14 cellular contexts compared by ENCODE assay signal in genomic region chr6:132872923-132873322, GRCh38. TPM values are rescaled to one million over a fixed set of nuclear protein-coding genes. Genes with fewer than 3 reads are reported as not detected.
A peak's percentile ranks its signal among the peaks of the same experiment; 100 is the strongest.
DNase-seq lines count a peak whose midpoint lies in the region; ATAC-seq and TF ChIP-seq lines count a peak whose summit lies in the region.
"Had no signal": no experiment of that assay in that cellular context is flagged by ENCODE, and none has a peak within 500 bp of the region (broad histone marks: within the 10 kb centered on the region; RNA-seq: fewer than 3 reads in every experiment).

No MANE protein-coding gene starts in this region.

- no peaks in the 10 kb centered on the region for H3K27me3 ChIP-seq in left ventricle myocardium inferior (ENCODE audit: low read depth)
- H3K27me3 ChIP-seq: upper lobe of right lung had no signal

- intact Hi-C loops in left ventricle myocardium inferior (cut with micrococcal nuclease): no loop called here

- in situ Hi-C loops in KBM-7 (cut with MboI; ENCODE audit: low pct_unique_long_range_greater_than_20kb, low sequenced_read_pairs): no loop called here

- H3K27me3 Mint-ChIP-seq in activated naive CD8-positive, alpha-beta T cell treated with anti-CD3 and anti-CD28 coated beads, Interleukin-2, amount 50 U/mL, for 24 hours: peaks cover 22% of the 10 kb centered on the region
- peaks cover 32% of the 10 kb centered on the region for H3K27me3 Mint-ChIP-seq in activated naive CD8-positive, alpha-beta T cell treated with anti-CD3 and anti-CD28 coated beads for 36 hours
- peaks cover 28% of the 10 kb centered on the region for H3K27me3 Mint-ChIP-seq in stimulated activated naive CD8-positive, alpha-beta T cell treated with anti-CD3 and anti-CD28 coated beads, Interleukin-15, amount 100 ng/mL, for 72 hours

- no peak overlapping the region for H3K4me3 Mint-ChIP-seq in activated naive CD8-positive, alpha-beta T cell treated with anti-CD3 and anti-CD28 coated beads, Interleukin-2, amount 50 U/mL, for 24 hours
- H3K4me3 Mint-ChIP-seq in activated naive CD8-positive, alpha-beta T cell treated with anti-CD3 and anti-CD28 coated beads for 36 hours: no peak overlapping the region
- no peak overlapping the region for H3K4me3 Mint-ChIP-seq in stimulated activated naive CD8-positive, alpha-beta T cell treated with anti-CD3 and anti-CD28 coated beads, Interleukin-15, amount 100 ng/mL, for 72 hours
- H3K4me3 Mint-ChIP-seq: activated T-helper 1 cell treated with anti-CD3 and anti-CD28 coated beads, Interleukin-12 subunit alpha, Interleukin-12 subunit beta, Interleukin-2, Interleukin-4 antibody, amounts not matched to agents 30 ng/mL and 10 ng/mL and 1 ng/mL, durations not matched to agents 14 hours and 24 hours and 36 hours had no signal

- DNase-seq in activated naive CD8-positive, alpha-beta T cell treated with anti-CD3 and anti-CD28 coated beads, Interleukin-2, amount 50 U/mL, for 24 hours: no peak
- DNase-seq in activated naive CD8-positive, alpha-beta T cell treated with anti-CD3 and anti-CD28 coated beads for 36 hours: no peak
- DNase-seq in stimulated activated naive CD8-positive, alpha-beta T cell treated with anti-CD3 and anti-CD28 coated beads, Interleukin-15, amount 100 ng/mL, for 72 hours: peak in 1 of 2 donors; percentile 21
- DNase-seq in left ventricle myocardium inferior (no peak), KBM-7 (no peak), 8988T (no peak)
- DNase-seq: cerebellar nuclear complex, NCI-H1417 treated with DMSO at 0.1 percent for 48 hours, upper lobe of right lung had no signal

- H3K4me3 ChIP-seq in left ventricle myocardium inferior: no peak overlapping the region
- H3K4me3 ChIP-seq: prostate gland, upper lobe of right lung had no signal

- H3K36me3 ChIP-seq in left ventricle myocardium inferior: peaks cover 3% of the 10 kb centered on the region
- H3K36me3 ChIP-seq: prostate gland, upper lobe of right lung had no signal

- no peaks in the 10 kb centered on the region for H3K36me3 Mint-ChIP-seq in activated naive CD8-positive, alpha-beta T cell treated with anti-CD3 and anti-CD28 coated beads, Interleukin-2, amount 50 U/mL, for 24 hours (ENCODE audit: low read depth)
- no peaks in the 10 kb centered on the region for H3K36me3 Mint-ChIP-seq in activated naive CD8-positive, alpha-beta T cell treated with anti-CD3 and anti-CD28 coated beads for 36 hours

- H3K9me3 ChIP-seq in left ventricle myocardium inferior (replicated peaks): peaks cover 12% of the 10 kb centered on the region
- H3K9me3 ChIP-seq: prostate gland, upper lobe of right lung had no signal

- peak; percentile 95 for ATAC-seq in activated naive CD8-positive, alpha-beta T cell treated with anti-CD3 and anti-CD28 coated beads, Interleukin-2, amount 50 U/mL, for 24 hours
- peak; percentile 100 for ATAC-seq in GM21619 (IDR thresholded peaks at IDR 0.05; ENCODE audit: unreplicated experiment)
- ATAC-seq in HG03108 (IDR thresholded peaks at IDR 0.05; ENCODE audit: unreplicated experiment): peak; percentile 97
- peak; percentile 100 for ATAC-seq in stimulated activated naive CD8-positive, alpha-beta T cell treated with anti-CD3 and anti-CD28 coated beads, Interleukin-15, amount 100 ng/mL, for 72 hours
- ATAC-seq: left lobe of liver, upper lobe of right lung had no signal

- no peaks in the 10 kb centered on the region for H3K4me1 ChIP-seq in left ventricle myocardium inferior
- H3K4me1 ChIP-seq: prostate gland, upper lobe of right lung had no signal

- TF ChIP-seq CTCF in left ventricle myocardium inferior (IDR thresholded peaks at IDR 0.05; ENCODE audit: borderline replicate concordance): no peak

- no peak overlapping the region for H3K27ac Mint-ChIP-seq in activated naive CD8-positive, alpha-beta T cell treated with anti-CD3 and anti-CD28 coated beads, Interleukin-2, amount 50 U/mL, for 24 hours
- no peak overlapping the region for H3K27ac Mint-ChIP-seq in activated naive CD8-positive, alpha-beta T cell treated with anti-CD3 and anti-CD28 coated beads for 36 hours
- no peak overlapping the region for H3K27ac Mint-ChIP-seq in stimulated activated naive CD8-positive, alpha-beta T cell treated with anti-CD3 and anti-CD28 coated beads, Interleukin-15, amount 100 ng/mL, for 72 hours
- H3K27ac Mint-ChIP-seq: activated T-helper 1 cell treated with anti-CD3 and anti-CD28 coated beads, Interleukin-12 subunit alpha, Interleukin-12 subunit beta, Interleukin-2, Interleukin-4 antibody, amounts not matched to agents 30 ng/mL and 10 ng/mL and 1 ng/mL, durations not matched to agents 14 hours and 24 hours and 36 hours had no signal

- H3K27ac ChIP-seq in left ventricle myocardium inferior (replicated peaks): no peak overlapping the region
- H3K27ac ChIP-seq: prostate gland, upper lobe of right lung had no signal

- H3K9me3 Mint-ChIP-seq in activated naive CD8-positive, alpha-beta T cell treated with anti-CD3 and anti-CD28 coated beads, Interleukin-2, amount 50 U/mL, for 24 hours: peaks cover 5% of the 10 kb centered on the region
- H3K9me3 Mint-ChIP-seq in activated naive CD8-positive, alpha-beta T cell treated with anti-CD3 and anti-CD28 coated beads for 36 hours: peaks cover 4% of the 10 kb centered on the region
- H3K9me3 Mint-ChIP-seq in stimulated activated naive CD8-positive, alpha-beta T cell treated with anti-CD3 and anti-CD28 coated beads, Interleukin-15, amount 100 ng/mL, for 72 hours: peaks cover 8 to 15% of the 10 kb centered on the region in 2 donors

- peaks cover 6% of the 10 kb centered on the region for H3K4me1 Mint-ChIP-seq in activated naive CD8-positive, alpha-beta T cell treated with anti-CD3 and anti-CD28 coated beads, Interleukin-2, amount 50 U/mL, for 24 hours
- peaks cover 10% of the 10 kb centered on the region for H3K4me1 Mint-ChIP-seq in activated naive CD8-positive, alpha-beta T cell treated with anti-CD3 and anti-CD28 coated beads for 36 hours
- H3K4me1 Mint-ChIP-seq in stimulated activated naive CD8-positive, alpha-beta T cell treated with anti-CD3 and anti-CD28 coated beads, Interleukin-15, amount 100 ng/mL, for 72 hours: peaks cover 11% of the 10 kb centered on the region

RNA-seq across cellular contexts. Expression of gene RPS12, which starts 58.6 kb away (rescaled TPM):
- total RNA-seq in activated naive CD8-positive, alpha-beta T cell treated with anti-CD3 and anti-CD28 coated beads for 36 hours: 1,000 to 10,000 TPM; 1,899 to 2,004 TPM
- 498 TPM for total RNA-seq in left ventricle myocardium inferior
